ENCODE assay signal across 22 cellular contexts in genomic region chr6:112432853-112433252, GRCh38.
DNase-seq lines count a peak whose midpoint lies in the region; ATAC-seq, FAIRE-seq and TF ChIP-seq lines count a peak whose summit lies in the region.
"Had no signal": no experiment of that assay in that cellular context is flagged by ENCODE, and none has a peak within 500 bp of the region (broad histone marks: within the 10 kb centered on the region; RNA-seq: fewer than 3 reads in every experiment).

No MANE protein-coding gene starts in this region.

- H3K4me1 Mint-ChIP-seq in GM23338 = peaks cover 6% of the 10 kb centered on the region; the same call in 2 of the 3 replicates
- peaks cover 12% of the 10 kb centered on the region for H3K4me1 Mint-ChIP-seq in neural progenitor cell

- no peaks in the 10 kb centered on the region for H3K9me2 ChIP-seq in GM23338 (ENCODE audit: insufficient read depth)

- H3K27me3 Mint-ChIP-seq in GM23338 (ENCODE audit: insufficient read depth, low read depth, poor library complexity) (no peaks in the 10 kb centered on the region), neural progenitor cell (ENCODE audit: insufficient read depth, low read depth) (peaks cover 3% of the 10 kb centered on the region)

- ATAC-seq in GM23338 = no peak
- ATAC-seq in GM19452 (IDR thresholded peaks at IDR 0.05; ENCODE audit: unreplicated experiment) = no peak
- no peak for ATAC-seq in GM19467 (IDR thresholded peaks at IDR 0.05; ENCODE audit: unreplicated experiment)
- ATAC-seq: GM12878, K562 had no signal

- H3K36me3 ChIP-seq in ACC112 (ENCODE audit: insufficient read depth, low read length) (no peaks in the 10 kb centered on the region), GM23338 (ENCODE audit: insufficient read depth) (no peaks in the 10 kb centered on the region), neural progenitor cell (no peaks in the 10 kb centered on the region)
- H3K36me3 ChIP-seq: BE2C had no signal

- H3K79me2 ChIP-seq in ACC112 (ENCODE audit: control insufficient read depth, insufficient read depth, low read length, unreplicated experiment) = no peaks in the 10 kb centered on the region
- H3K79me2 ChIP-seq in GM23338 (replicated peaks; ENCODE audit: insufficient read depth) = no peaks in the 10 kb centered on the region
- H3K79me2 ChIP-seq in neural progenitor cell (ENCODE audit: low read depth) = no peaks in the 10 kb centered on the region

- H3K4me3 ChIP-seq in ACC112 (ENCODE audit: low read depth, low read length) (no peak overlapping the region), GM23338 (no peak overlapping the region), neural progenitor cell (no peak overlapping the region)
- H3K4me3 ChIP-seq: GM12878, K562 had no signal

- no peak overlapping the region for H3K4me3 Mint-ChIP-seq in GM23338
- H3K4me3 Mint-ChIP-seq in neural progenitor cell = no peak overlapping the region
- H3K4me3 Mint-ChIP-seq: CD4-positive, alpha-beta T cell had no signal

- H2AFZ ChIP-seq in ACC112 (ENCODE audit: low read length, unreplicated experiment) = peak overlapping the region; percentile 73
- H2AFZ ChIP-seq in GM23338 = peak overlapping the region; percentile 47; the same call in 1 of the 2 replicates
- no peak overlapping the region for H2AFZ ChIP-seq in neural progenitor cell (replicated peaks)

- H3K27ac ChIP-seq in ACC112 (ENCODE audit: low read depth, low read length) (no peak overlapping the region), GM23338 (ENCODE audit: low read depth) (no peak overlapping the region), VCaP (peak overlapping the region; percentile 73), neural progenitor cell (no peak overlapping the region)

- H3K9ac ChIP-seq in neural progenitor cell = no peak overlapping the region

- H3K4me1 ChIP-seq in ACC112 (ENCODE audit: control insufficient read depth, insufficient read depth, low read length, unreplicated experiment) (peaks cover 28% of the 10 kb centered on the region), GM23338 (ENCODE audit: insufficient read depth) (peaks cover 3% of the 10 kb centered on the region), neural progenitor cell (peaks cover 7% of the 10 kb centered on the region)
- H3K4me1 ChIP-seq: BE2C had no signal

- H3K36me3 Mint-ChIP-seq in GM23338 (ENCODE audit: low read depth) = no peaks in the 10 kb centered on the region
- H3K36me3 Mint-ChIP-seq in neural progenitor cell = peaks cover 3% of the 10 kb centered on the region

- no peak for FAIRE-seq in RCC 7860 (lab: Jason Lieb, UNC)
- FAIRE-seq: A204.1, GM12878, H54, K562 had no signal

- no peak for TF ChIP-seq CTCF in GM23338 (conservative IDR thresholded peaks at IDR 0.05; ENCODE audit: low read depth in 2 of 2)
- no peak for TF ChIP-seq CTCF in VCaP (conservative IDR thresholded peaks at IDR 0.05)
- no peak for TF ChIP-seq CTCF in neural progenitor cell (IDR thresholded peaks at IDR 0.05)

- H3K27ac Mint-ChIP-seq in GM23338 = no peak overlapping the region
- peak overlapping the region; percentile 62 for H3K27ac Mint-ChIP-seq in neural progenitor cell
- H3K27ac Mint-ChIP-seq: CD4-positive, alpha-beta T cell had no signal

- H3K9me3 Mint-ChIP-seq in GM23338 (no peaks in the 10 kb centered on the region), neural progenitor cell (peaks cover 10% of the 10 kb centered on the region)

- H3K27me3 ChIP-seq in ACC112 (ENCODE audit: insufficient read depth, low read length) = no peaks in the 10 kb centered on the region
- H3K27me3 ChIP-seq in GM23338 (ENCODE audit: insufficient read depth) = no peaks in the 10 kb centered on the region
- H3K27me3 ChIP-seq in neural progenitor cell = no peaks in the 10 kb centered on the region
- H3K27me3 ChIP-seq: BE2C had no signal

- no peaks in the 10 kb centered on the region for H3F3A ChIP-seq in GM23338 (replicated peaks; ENCODE audit: low read depth)
- H3F3A ChIP-seq in neural progenitor cell (ENCODE audit: low read depth) = no peaks in the 10 kb centered on the region

- H3K4me2 ChIP-seq in GM23338 (no peak overlapping the region), neural progenitor cell (no peak overlapping the region)

- H3K9me3 ChIP-seq in neural progenitor cell (ENCODE audit: low read depth) = no peaks in the 10 kb centered on the region
- H3K9me3 ChIP-seq: BE2C had no signal

- no peak for DNase-seq in GM23338 (ENCODE audit: low spot score)
- no peak for DNase-seq in neural progenitor cell (ENCODE audit: low spot score)
- no peak for DNase-seq in C1 segment of cervical spinal cord (lab: John Stamatoyannopoulos, UW)
- no peak for DNase-seq in RCC 7860 (ENCODE audit: low spot score)
- DNase-seq: BE2C; CD4-positive, alpha-beta T cell; DMS79; MM.1S; NCI-H1048; NCI-H1417 treated with DMSO at 0.1 percent for 48 hours; NCI-H187; NCI-H446 treated with DMSO at 0.1 percent for 48 hours; NCI-H69; SIG-M5 had no signal

- no peaks in the 10 kb centered on the region for H4K20me1 ChIP-seq in GM23338 (replicated peaks; ENCODE audit: insufficient read depth)
- no peaks in the 10 kb centered on the region for H4K20me1 ChIP-seq in neural progenitor cell (ENCODE audit: low read depth)

TF ChIP-seq in GM23338, 12 proteins besides CTCF, POLR2A, EP300 and RAD21 (continues in another document):
- no peak for TF ChIP-seq EZH2 (IDR thresholded peaks at IDR 0.05; ENCODE audit: low read depth, unreplicated experiment)
- TF ChIP-seq EZH2phosphoT487 (IDR thresholded peaks at IDR 0.05; ENCODE audit: unreplicated experiment) = no peak
- no peak for TF ChIP-seq ZNF331 (CRISPR knock-in tag; IDR thresholded peaks at IDR 0.05; ENCODE audit: low read depth)
- TF ChIP-seq ZNF462 (CRISPR knock-in tag; IDR thresholded peaks at IDR 0.05) = no peak
- TF ChIP-seq JUNB (IDR thresholded peaks at IDR 0.05; ENCODE audit: unreplicated experiment) = no peak
- no peak for TF ChIP-seq STAT1 (IDR thresholded peaks at IDR 0.05; ENCODE audit: unreplicated experiment)
- no peak for TF ChIP-seq ETS1 (IDR thresholded peaks at IDR 0.05)
